Comparison of ENCODE assay signal across 1 cellular context in genomic region chr1:234874291-234875288, GRCh38.
TF ChIP-seq lines count a peak whose summit lies in the region.

No MANE protein-coding gene starts in this region.

TF ChIP-seq in GM23338, 12 proteins besides CTCF, POLR2A, EP300 and RAD21 (continued from another document):
- no peak for TF ChIP-seq ZNF462 (CRISPR knock-in tag; IDR thresholded peaks at IDR 0.05)
TF ChIP-seq in GM23338: peak in this region for 0.
